In genomic region chr1:89842547-89843278, GRCh38 we compare ENCODE assay signal across 8 cellular contexts. TPM values are rescaled to one million over a fixed set of nuclear protein-coding genes. Genes with fewer than 3 reads are reported as not detected.
DNase-seq lines count a peak whose midpoint lies in the region; ATAC-seq and TF ChIP-seq lines count a peak whose summit lies in the region.

No MANE protein-coding gene starts in this region.

- no peak for TF ChIP-seq CTCF in foreskin keratinocyte (conservative IDR thresholded peaks at IDR 0.05)
- no peak for TF ChIP-seq CTCF in progenitor cell of endocrine pancreas (IDR thresholded peaks at IDR 0.05; ENCODE audit: unreplicated experiment)

- ATAC-seq in GM19023 (IDR thresholded peaks at IDR 0.05; ENCODE audit: unreplicated experiment) (peak; percentile 42), HG03108 (IDR thresholded peaks at IDR 0.05; ENCODE audit: unreplicated experiment) (peak; percentile 42), T-helper 17 cell (peak; percentile 40), foreskin keratinocyte (peak; percentile 56)

- H3K4me2 ChIP-seq in BLaER1, result peak overlapping the region; percentile 88

- H3K4me1 Mint-ChIP-seq in T-helper 17 cell (peaks cover 35% of the 10 kb centered on the region), progenitor cell of endocrine pancreas (ENCODE audit: low read depth) (peaks cover 14% of the 10 kb centered on the region)

- H3K36me3 Mint-ChIP-seq in T-helper 17 cell (ENCODE audit: low read depth) (no peaks in the 10 kb centered on the region), progenitor cell of endocrine pancreas (ENCODE audit: insufficient read depth) (peaks cover 8% of the 10 kb centered on the region)

- no peaks in the 10 kb centered on the region for H3K9me3 Mint-ChIP-seq in progenitor cell of endocrine pancreas (ENCODE audit: low read depth)

- H3K27me3 Mint-ChIP-seq in T-helper 17 cell, result no peaks in the 10 kb centered on the region
- H3K27me3 Mint-ChIP-seq in progenitor cell of endocrine pancreas, result no peaks in the 10 kb centered on the region

- H3K36me3 ChIP-seq in BLaER1, result peaks cover 9% of the 10 kb centered on the region

- H3K27ac Mint-ChIP-seq in T-helper 17 cell (peak overlapping the region; percentile 93), progenitor cell of endocrine pancreas (no peak overlapping the region)

- H3K9me3 ChIP-seq in BLaER1 (no peaks in the 10 kb centered on the region), T-helper 17 cell (ENCODE audit: control insufficient read depth, low read length, poor library complexity, severe bottlenecking) (no peaks in the 10 kb centered on the region)

- peaks cover 60% of the 10 kb centered on the region for H3K4me1 ChIP-seq in BLaER1
- H3K4me1 ChIP-seq in foreskin keratinocyte, result peaks cover 23% of the 10 kb centered on the region

- H4K20me1 ChIP-seq in BLaER1, result peaks cover 49% of the 10 kb centered on the region

- peak overlapping the region; percentile 85 for H3K4me3 ChIP-seq in BLaER1

- no peak for DNase-seq in T-helper 17 cell
- DNase-seq in foreskin keratinocyte, result peak; percentile 34 to 56
- DNase-seq in progenitor cell of endocrine pancreas (ENCODE audit: low spot score, unreplicated experiment), result no peak
- DNase-seq in SKM-1 treated with dmso at 0.1 percent for 144 hours (lab: John Stamatoyannopoulos, UW; ENCODE audit: unreplicated experiment), result no peak
- no peak for DNase-seq in cerebellar nuclear complex (lab: John Stamatoyannopoulos, UW)

- peak overlapping the region; percentile 89 for H3K9ac ChIP-seq in BLaER1

- H3K4me3 Mint-ChIP-seq in T-helper 17 cell, result peak overlapping the region; percentile 95
- H3K4me3 Mint-ChIP-seq in progenitor cell of endocrine pancreas (ENCODE audit: low read depth), result peak overlapping the region; percentile 72

- H3K27me3 ChIP-seq in BLaER1 (no peaks in the 10 kb centered on the region), foreskin keratinocyte (no peaks in the 10 kb centered on the region)

- H3K27ac ChIP-seq in BLaER1, result peak overlapping the region; percentile 93
- H3K27ac ChIP-seq in foreskin keratinocyte, result peak overlapping the region; percentile 52

RNA-seq across cellular contexts. Expression of gene LRRC8D, which starts 21.9 kb away (rescaled TPM):
- 10 to 100 TPM; 28.3 to 33.5 TPM for total RNA-seq in T-helper 17 cell
- 45.8 and 50.4 TPM in 2 replicates for total RNA-seq in foreskin keratinocyte
- 14.2 and 20.4 TPM in 2 replicates for polyA plus RNA-seq in foreskin keratinocyte
- total RNA-seq in progenitor cell of endocrine pancreas, result 41.2 and 42.1 TPM in 2 replicates

Comparison
In these comparisons a context has a peak if more than half of its experiments do, and no peak if none do; other contexts are left out.
1. DNase-seq: peak in foreskin keratinocyte (2 of 2); none in T-helper 17 cell (0 of 3), progenitor cell of endocrine pancreas (single experiment), SKM-1 treated with dmso at 0.1 percent for 144 hours (single experiment) and cerebellar nuclear complex (0 of 2).
2. Peak in every context shown above with its lines, with median percentiles within 50 percentile points of each other: ATAC-seq.